8 cellular contexts compared by ENCODE assay signal in the genomic region with DNA sequence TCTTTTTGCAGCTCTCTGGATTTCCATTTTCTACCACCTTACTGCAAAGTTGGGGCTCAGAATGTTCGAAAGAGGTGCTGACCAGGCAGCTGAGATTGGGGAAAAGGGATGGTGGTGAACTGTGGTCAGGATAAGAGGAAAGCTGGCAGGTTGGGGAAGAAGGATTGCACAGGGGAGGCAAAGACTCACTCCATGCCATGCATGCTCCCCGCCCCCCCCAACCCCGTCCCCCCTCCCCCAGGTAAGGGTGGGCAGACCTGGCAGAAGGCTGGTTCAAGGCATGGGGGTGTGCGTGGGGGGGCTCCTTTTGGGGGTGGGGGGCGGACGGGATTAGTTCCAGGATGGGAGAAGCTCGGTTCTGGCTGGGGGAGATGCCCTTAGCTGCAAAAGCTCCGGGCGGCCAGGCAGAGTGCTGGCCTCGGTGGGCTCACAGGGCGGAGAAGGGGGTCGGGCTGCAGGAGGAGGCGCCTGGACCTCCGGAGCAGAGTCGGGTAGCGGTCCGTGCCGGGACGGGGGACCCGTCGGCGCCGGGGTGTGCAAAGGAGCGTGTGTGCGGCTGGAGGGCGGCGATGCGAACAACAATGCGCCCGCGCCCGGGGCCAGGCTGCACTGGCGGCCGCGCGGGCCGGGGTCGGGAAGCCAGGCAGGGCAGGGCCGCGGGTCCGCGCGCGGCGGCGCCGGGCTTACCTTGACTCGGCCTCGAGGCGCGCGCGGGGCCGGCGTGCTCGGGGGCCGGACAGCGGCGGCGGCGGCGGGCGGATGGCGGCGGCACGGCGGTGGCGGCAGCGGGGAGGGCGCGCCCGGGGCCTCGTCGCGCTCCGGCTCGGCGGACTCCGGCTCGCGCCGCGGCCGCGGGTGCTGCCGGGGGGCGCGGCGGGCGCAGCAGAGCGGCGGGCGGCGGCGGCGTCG. TPM values are rescaled to one million over a fixed set of nuclear protein-coding genes. Genes with fewer than 3 reads are reported as not detected.
A peak's percentile ranks its signal among the peaks of the same experiment; 100 is the strongest.
DNase-seq lines count a peak whose midpoint lies in the region; ATAC-seq, FAIRE-seq and TF ChIP-seq lines count a peak whose summit lies in the region.

No MANE protein-coding gene starts in this region.

- H3K9me3 ChIP-seq in adrenal gland (replicated peaks in 1 of 3) (no peaks in the 10 kb centered on the region), iPS-15b (ENCODE audit: control insufficient read depth, insufficient read depth, low read length) (no peaks in the 10 kb centered on the region), small intestine (ENCODE audit: control insufficient read depth, low read depth) (no peaks in the 10 kb centered on the region)

- H3K9ac ChIP-seq in iPS-15b (ENCODE audit: low read depth, low read length): peak overlapping the region; percentile 86

- FAIRE-seq in small intestine (lab: Jason Lieb, UNC): no peak

- peaks cover 0 to 19% of the 10 kb centered on the region in 2 donors for H3K36me3 ChIP-seq in adrenal gland (replicated peaks in 1 of 2)
- no peaks in the 10 kb centered on the region for H3K36me3 ChIP-seq in iPS-15b (ENCODE audit: control insufficient read depth, insufficient read depth, low read length)
- peaks cover 4 to 5% of the 10 kb centered on the region in 2 donors for H3K36me3 ChIP-seq in small intestine (ENCODE audit: control insufficient read depth in 2 of 2, insufficient read depth in 2 of 2, low read length in 2 of 2)

- intact Hi-C loops in adrenal gland (cut with DNase I): loop anchor here in 1 of 2 donors (10.0 kb wide), 1 partner anchor 116 kb away; no protein-coding TSS in a partner anchor

- H3K27me3 ChIP-seq in adrenal gland: no peaks in the 10 kb centered on the region
- no peaks in the 10 kb centered on the region for H3K27me3 ChIP-seq in iPS-15b (ENCODE audit: control insufficient read depth, insufficient read depth, low read length)
- H3K27me3 ChIP-seq in small intestine (ENCODE audit: control insufficient read depth in 2 of 2, insufficient read depth in 2 of 2, low read length in 2 of 2): no peaks in the 10 kb centered on the region

- H3K4me3 ChIP-seq in adrenal gland (peak overlapping the region in 3 of 4 donors; percentile 67 to 81 (median 78)), iPS-15b (ENCODE audit: low read depth, low read length) (peak overlapping the region; percentile 78), small intestine (ENCODE audit: low read depth in 1 of 2, low read length in 2 of 2) (peak overlapping the region; percentile 99 to 100)

- peak; percentile 11 for ATAC-seq in GM21717 (IDR thresholded peaks at IDR 0.05; ENCODE audit: unreplicated experiment)

- peak overlapping the region in 4 of 5 donors; percentile 91 to 99 (median 98) for H3K27ac ChIP-seq in adrenal gland
- H3K27ac ChIP-seq in small intestine (ENCODE audit: low read depth in 1 of 2, low read length in 1 of 2): peak overlapping the region; percentile 95 to 99

- DNase-seq in CD1c-positive myeloid dendritic cell (ENCODE audit: extremely low spot score): peak; percentile 31
- DNase-seq in NCI-H526 (lab: John Stamatoyannopoulos, UW): peak; percentile 24 to 54
- peak in 6 of 7 donors; percentile 23 to 39 (median 36) for DNase-seq in adrenal gland
- peak; percentile 12 for DNase-seq in small intestine
- no peak for DNase-seq in NCI-H1105 (lab: John Stamatoyannopoulos, UW)
- no peak for DNase-seq in MV-4-11 (lab: John Stamatoyannopoulos, UW)

- no peak for TF ChIP-seq POLR2A in adrenal gland (IDR thresholded peaks at IDR 0.05)

- TF ChIP-seq CTCF in adrenal gland (IDR thresholded peaks at IDR 0.05): no peak

- H3K4me1 ChIP-seq in adrenal gland (replicated peaks in 1 of 2) (peaks cover 7 to 49% of the 10 kb centered on the region in 2 donors), iPS-15b (ENCODE audit: control insufficient read depth, insufficient read depth, low read length) (peaks cover 16% of the 10 kb centered on the region), small intestine (ENCODE audit: control insufficient read depth in 2 of 2, insufficient read depth in 1 of 2, low read depth in 1 of 2, low read length in 1 of 2) (peaks cover 4 to 17% of the 10 kb centered on the region in 2 donors)

- 0 to 10% (median 1%) methylated on average over 3 to 96 of the region's 97 CpGs for WGBS in adrenal gland, 4 donors
- 0 to 1% (median 1%) methylated on average over 46 to 97 of the region's 97 CpGs for WGBS in small intestine, 3 donors

RNA-seq across cellular contexts. Expression of a gene that starts 0.8 kb away (rescaled TPM):
- 10 to 100 TPM; 32.4 to 76.4 (median 54.2) TPM for total RNA-seq in adrenal gland
- polyA plus RNA-seq in adrenal gland: 10 to 100 TPM; 37.8 to 64.7 (median 54.6) TPM
- polyA plus RNA-seq in small intestine: 10 to 100 TPM; 24.9 to 30.1 (median 27.7) TPM

RNA-seq across cellular contexts. Expression of a gene that starts 27.9 kb away (rescaled TPM):
- 10 to 100 TPM; 33.2 to 64.6 (median 42.9) TPM for total RNA-seq in adrenal gland
- 100 to 1,000 TPM in 1 of 3 donors, 10 to 100 TPM in 2; 21.0 to 145 (median 23.2) TPM for polyA plus RNA-seq in adrenal gland
- 10 to 100 TPM; 43.6 to 66.2 (median 49.2) TPM for polyA plus RNA-seq in small intestine

RNA-seq across cellular contexts. Expression of a gene that starts 28.2 kb away (rescaled TPM):
- total RNA-seq in adrenal gland: 1 to 10 TPM; 4.2 to 7.5 (median 5.9) TPM
- 1 to 10 TPM; 1.0 to 3.3 (median 1.1) TPM for polyA plus RNA-seq in adrenal gland
- polyA plus RNA-seq in small intestine: 1 to 10 TPM; 2.2 to 3.5 (median 2.2) TPM

Comparison
In these comparisons a context has a peak if more than half of its experiments do, and no peak if none do; other contexts are left out.
1. DNase-seq: peak in CD1c-positive myeloid dendritic cell (single experiment), NCI-H526 (2 of 2), adrenal gland (6 of 7) and small intestine (single experiment); none in NCI-H1105 (single experiment) and MV-4-11 (single experiment).
2. Peak in every context shown above with its lines, with median percentiles within 50 percentile points of each other: H3K4me3 ChIP-seq.